Comparison of ENCODE assay signal across 8 cellular contexts in genomic region chr15:51267714-51268105, GRCh38.
DNase-seq lines count a peak whose midpoint lies in the region; ATAC-seq and TF ChIP-seq lines count a peak whose summit lies in the region.

No MANE protein-coding gene starts in this region.

- no peaks in the 10 kb centered on the region for H3K9me3 Mint-ChIP-seq in MCF 10A (ENCODE audit: unreplicated experiment)

- CTCF ChIA-PET in MCF 10A (lab: Yijun Ruan, JAX), result interaction anchor here (0.6 to 1.5 kb wide), 2 partner anchors 113 to 235 kb away, joined by 3 to 4 read pairs; no protein-coding TSS in a partner anchor

- H3K27me3 Mint-ChIP-seq in MCF 10A (ENCODE audit: insufficient read depth, unreplicated experiment), result no peaks in the 10 kb centered on the region

- peak overlapping the region; percentile 60 for H3K4me3 Mint-ChIP-seq in MCF 10A (ENCODE audit: unreplicated experiment)

- H3K9me3 ChIP-seq in left lung, result no peaks in the 10 kb centered on the region
- no peaks in the 10 kb centered on the region for H3K9me3 ChIP-seq in tibial nerve

- no peaks in the 10 kb centered on the region for H3K36me3 Mint-ChIP-seq in MCF 10A (ENCODE audit: insufficient read depth, unreplicated experiment)

- H3K27ac ChIP-seq in left lung (no peak overlapping the region), tibial nerve (peak overlapping the region in 1 of 4 donors; percentile 62)

- WGBS in tibial nerve, 2 donors, result 3 to 7% methylated on average over 11 of the region's 11 CpGs

- POLR2A ChIA-PET in MCF 10A (lab: Yijun Ruan, JAX), result no interaction called here

- no peak for TF ChIP-seq POLR2A in tibial nerve (IDR thresholded peaks at IDR 0.05)

- TF ChIP-seq CTCF in MCF 10A (IDR thresholded peaks at IDR 0.05; ENCODE audit: unreplicated experiment) (no peak), left lung (IDR thresholded peaks at IDR 0.05) (no peak), tibial nerve (IDR thresholded peaks at IDR 0.05) (no peak)

- peak; percentile 75 for ATAC-seq in left lung
- ATAC-seq in HG02678 (IDR thresholded peaks at IDR 0.05; ENCODE audit: unreplicated experiment), result no peak

- H3K4me3 ChIP-seq in left lung, result peak overlapping the region; percentile 40 to 42
- H3K4me3 ChIP-seq in tibial nerve, result peak overlapping the region; percentile 45 to 65 (median 54)

- H3K4me1 ChIP-seq in left lung, result peaks cover 0 to 26% of the 10 kb centered on the region in 2 donors
- H3K4me1 ChIP-seq in tibial nerve, result peaks cover 0 to 19% (median 0%) of the 10 kb centered on the region in 4 donors

- H3K27me3 ChIP-seq in left lung (peaks cover 0 to 48% of the 10 kb centered on the region in 2 donors), tibial nerve (no peaks in the 10 kb centered on the region)

- no peak for TF ChIP-seq EP300 in tibial nerve (IDR thresholded peaks at IDR 0.05)

- DNase-seq in NCI-H526 (lab: John Stamatoyannopoulos, UW), result peak; percentile 28 to 56
- no peak for DNase-seq in NCI-H526 treated with DMSO at 0.1 percent for 48 hours (lab: John Stamatoyannopoulos, UW)
- DNase-seq in MCF 10A (ENCODE audit: unreplicated experiment), result no peak
- DNase-seq in left lung, result peak in 1 of 2 donors; percentile 80
- peak in 1 of 2 donors; percentile 19 for DNase-seq in tibial nerve (ENCODE audit: low spot score in 2 of 2)
- no peak for DNase-seq in DMS79 (lab: John Stamatoyannopoulos, UW)
- no peak for DNase-seq in stimulated activated CD8-positive, alpha-beta memory T cell treated with anti-CD3 and anti-CD28 coated beads, Interleukin-4, amount 100 ng/mL, for 48 hours

- no peaks in the 10 kb centered on the region for H3K36me3 ChIP-seq in left lung
- no peaks in the 10 kb centered on the region for H3K36me3 ChIP-seq in tibial nerve

- intact Hi-C loops in MCF 10A (cut with micrococcal nuclease) (no loop called here), left lung (cut with DNase I) (no loop called here)

- no TSS peak for BruUV-seq in MCF 10A (replicated peaks; lab: Mats Ljungman, UMichigan)

- H3K27ac Mint-ChIP-seq in MCF 10A (ENCODE audit: low read depth, unreplicated experiment), result no peak overlapping the region

- no peaks in the 10 kb centered on the region for H3K4me1 Mint-ChIP-seq in MCF 10A (ENCODE audit: insufficient read depth, unreplicated experiment)

Comparison
In these comparisons a context has a peak if more than half of its experiments do, and no peak if none do; other contexts are left out.
1. DNase-seq: peak in NCI-H526 (2 of 2); none in NCI-H526 treated with DMSO at 0.1 percent for 48 hours (single experiment), MCF 10A (single experiment), DMS79 (single experiment) and stimulated activated CD8-positive, alpha-beta memory T cell treated with anti-CD3 and anti-CD28 coated beads, Interleukin-4, amount 100 ng/mL, for 48 hours (single experiment).